8 cellular contexts compared by ENCODE assay signal in genomic region chr11:66267379-66268209, GRCh38.
DNase-seq lines count a peak whose midpoint lies in the region; ATAC-seq and TF ChIP-seq lines count a peak whose summit lies in the region.

No MANE protein-coding gene starts in this region.

- no peak for TF ChIP-seq POLR2A in erythroblast (IDR thresholded peaks at IDR 0.05; ENCODE audit: low read length)

- H3K9ac ChIP-seq in OCI-LY1 (ENCODE audit: low read length) (peak overlapping the region; percentile 50), mucosa of stomach (ENCODE audit: low read length) (peak overlapping the region; percentile 100)

- H3K4me3 ChIP-seq in OCI-LY1 (ENCODE audit: low read depth, low read length, poor library complexity, severe bottlenecking) (peak overlapping the region; percentile 94), mucosa of stomach (ENCODE audit: low read length) (peak overlapping the region; percentile 0)

- TF ChIP-seq CTCF in OCI-LY1 (IDR thresholded peaks at IDR 0.05; ENCODE audit: low read length) = 0 out of 2 replicates have a peak, but pooled peaks have one; percentile 8

- peak; percentile 43 for ATAC-seq in HG03439 (IDR thresholded peaks at IDR 0.05; ENCODE audit: unreplicated experiment)

- H3F3A ChIP-seq in OCI-LY1 (ENCODE audit: insufficient read depth, low read length) = no peaks in the 10 kb centered on the region

- H3K9me2 ChIP-seq in OCI-LY1 (ENCODE audit: low read depth, low read length) = no peaks in the 10 kb centered on the region

- H3K79me2 ChIP-seq in OCI-LY1 (ENCODE audit: insufficient read depth, low read length) = peaks cover 13% of the 10 kb centered on the region

- peak overlapping the region; percentile 74 for H3K4me2 ChIP-seq in OCI-LY1 (ENCODE audit: low read length)

- no peaks in the 10 kb centered on the region for H3K27me3 ChIP-seq in OCI-LY1 (ENCODE audit: insufficient read depth, low read length)
- no peaks in the 10 kb centered on the region for H3K27me3 ChIP-seq in mucosa of stomach (ENCODE audit: control insufficient read depth, insufficient read depth, low read length)

- no peak overlapping the region for H2AFZ ChIP-seq in OCI-LY1 (ENCODE audit: low read length)

- DNase-seq in C1 segment of cervical spinal cord (lab: John Stamatoyannopoulos, UW) (peak; percentile 40 to 92 (median 84)), GM19238 (ENCODE audit: insufficient read length, low spot score) (peak; percentile 85), erythroblast (lab: John Stamatoyannopoulos, UW) (peak; percentile 90 to 92)
- DNase-seq in activated T-cell treated with anti-CD3 and anti-CD28 coated beads, Interleukin-2, amount 50 U/mL, for 1 hour = peak; percentile 85
- DNase-seq in stimulated activated CD8-positive, alpha-beta memory T cell treated with anti-CD3 and anti-CD28 coated beads, Interleukin-4, amount 100 ng/mL, for 4 hours (ENCODE audit: low read depth in 2 of 2, low spot score in 1 of 2) = peak; percentile 68 to 71

- H4K20me1 ChIP-seq in OCI-LY1 (ENCODE audit: insufficient read depth, low read length) = no peaks in the 10 kb centered on the region

- H3K36me3 ChIP-seq in OCI-LY1 (ENCODE audit: insufficient read depth, low read length) (peaks cover 38% of the 10 kb centered on the region; the same call in 1 of the 2 replicates), mucosa of stomach (ENCODE audit: control insufficient read depth, insufficient read depth, low read length) (peaks cover 10% of the 10 kb centered on the region)

- peaks cover 19% of the 10 kb centered on the region for H3K4me1 ChIP-seq in OCI-LY1 (ENCODE audit: insufficient read depth, low read length, severe bottlenecking)
- H3K4me1 ChIP-seq in mucosa of stomach (ENCODE audit: control insufficient read depth, insufficient read depth, low read length) = peaks cover 18% of the 10 kb centered on the region

- H3K27ac ChIP-seq in OCI-LY1 (ENCODE audit: low read depth, low read length, poor library complexity, severe bottlenecking) = peak overlapping the region; percentile 78

- H3K9me3 ChIP-seq in OCI-LY1 (ENCODE audit: low read length) (no peaks in the 10 kb centered on the region), mucosa of stomach (ENCODE audit: control insufficient read depth, low read length) (no peaks in the 10 kb centered on the region)

Comparison
In these comparisons a context has a peak if more than half of its experiments do, and no peak if none do; other contexts are left out.
1. Peak in every context shown above with its lines: DNase-seq, ATAC-seq, H3K4me3 ChIP-seq and H3K27ac ChIP-seq.